In the genomic region with DNA sequence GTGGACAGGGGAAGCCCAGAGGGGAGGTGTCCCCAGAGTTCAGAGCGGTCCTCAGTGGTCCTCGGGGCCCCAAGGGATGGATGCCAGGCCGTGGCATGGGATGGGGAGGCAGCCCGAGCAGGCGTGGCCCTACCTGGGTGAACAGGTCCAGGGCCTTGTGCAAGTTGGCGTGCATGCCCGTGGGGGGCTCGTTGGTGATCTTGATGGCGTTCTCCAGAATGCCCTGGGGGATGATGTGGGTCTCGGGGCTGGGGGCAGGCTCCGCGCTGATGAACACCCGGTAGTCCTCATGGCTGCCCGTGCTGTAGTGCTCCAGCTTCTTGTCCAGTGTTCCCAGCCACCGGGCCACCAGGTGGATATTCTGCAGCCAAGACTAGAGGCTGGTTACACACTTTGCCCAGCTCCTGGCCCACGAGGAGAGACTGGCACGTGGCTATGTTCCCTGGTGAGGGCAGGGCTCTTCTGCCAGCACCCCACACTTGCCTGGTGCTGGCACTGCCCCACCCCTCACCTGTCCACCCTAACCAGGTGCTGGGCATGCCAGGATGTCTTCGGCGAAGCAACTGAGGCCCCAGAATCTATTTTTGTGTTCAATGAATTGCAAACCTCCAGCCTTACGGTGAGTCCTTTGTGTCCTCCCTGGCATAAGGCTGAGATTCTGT, we compare ENCODE assay signal across 15 cellular contexts.
"Had no signal": no experiment of that assay in that cellular context is flagged by ENCODE, and none has a peak within 500 bp of the region (broad histone marks: within the 10 kb centered on the region; RNA-seq: fewer than 3 reads in every experiment).

No MANE protein-coding gene starts in this region.

- H3K4me2 ChIP-seq: smooth muscle cell had no signal

- H3K9me3 Mint-ChIP-seq: activated naive CD4-positive, alpha-beta T cell treated with anti-CD3 and anti-CD28 coated beads, Interleukin-2, amount 10 ng/mL, durations not matched to agents 7 days and 5 days; activated T-helper 2 cell treated with anti-CD3 and anti-CD28 coated beads, Interferon-gamma antibody, Interleukin-2, Interleukin-4, amounts not matched to agents 10 μg/mL and 5 μg/mL and 100 μg/mL, durations not matched to agents 14 hours and 24 hours and 36 hours had no signal

- H3K36me3 Mint-ChIP-seq: activated naive CD4-positive, alpha-beta T cell treated with anti-CD3 and anti-CD28 coated beads, Interleukin-2, amount 10 ng/mL, durations not matched to agents 7 days and 5 days had no signal

- ATAC-seq: heart left ventricle had no signal

- H3K27me3 ChIP-seq: cardiac muscle cell, neutrophil, right atrium auricular region, upper lobe of left lung had no signal

- DNase-seq: activated CD4-positive, alpha-beta T cell treated with anti-CD3 and anti-CD28 coated beads, Interleukin-2, amount 50 U/mL, for 4 hours; activated naive CD4-positive, alpha-beta T cell treated with anti-CD3 and anti-CD28 coated beads, Interleukin-2, amount 10 ng/mL, durations not matched to agents 7 days and 5 days; effector CD4-positive, alpha-beta T cell; foreskin melanocyte; kidney; posterior cingulate gyrus; upper lobe of left lung had no signal

- H3K9me3 ChIP-seq: heart left ventricle, neutrophil, right atrium auricular region, suprapubic skin, upper lobe of left lung had no signal

- H3K27me3 Mint-ChIP-seq: activated naive CD4-positive, alpha-beta T cell treated with anti-CD3 and anti-CD28 coated beads, Interleukin-2, amount 10 ng/mL, durations not matched to agents 7 days and 5 days had no signal

- H3K27ac Mint-ChIP-seq: activated naive CD4-positive, alpha-beta T cell treated with anti-CD3 and anti-CD28 coated beads, Interleukin-2, amount 10 ng/mL, durations not matched to agents 7 days and 5 days; activated T-helper 2 cell treated with anti-CD3 and anti-CD28 coated beads, Interferon-gamma antibody, Interleukin-2, Interleukin-4, amounts not matched to agents 10 μg/mL and 5 μg/mL and 100 μg/mL, durations not matched to agents 14 hours and 24 hours and 36 hours had no signal

- H3K27ac ChIP-seq: cardiac muscle cell, coronary artery, heart left ventricle, right atrium auricular region, suprapubic skin, upper lobe of left lung had no signal

- H3K4me3 Mint-ChIP-seq: activated naive CD4-positive, alpha-beta T cell treated with anti-CD3 and anti-CD28 coated beads, Interleukin-2, amount 10 ng/mL, durations not matched to agents 7 days and 5 days had no signal

- H3K4me3 ChIP-seq: cardiac muscle cell, coronary artery, heart left ventricle, right atrium auricular region, smooth muscle cell, suprapubic skin, upper lobe of left lung had no signal

- H3K36me3 ChIP-seq: cardiac muscle cell, heart left ventricle, neutrophil, right atrium auricular region, suprapubic skin, upper lobe of left lung had no signal

- H3K4me1 ChIP-seq: right atrium auricular region, suprapubic skin had no signal
